Comparison of ENCODE assay signal across 16 cellular contexts in the genomic region with DNA sequence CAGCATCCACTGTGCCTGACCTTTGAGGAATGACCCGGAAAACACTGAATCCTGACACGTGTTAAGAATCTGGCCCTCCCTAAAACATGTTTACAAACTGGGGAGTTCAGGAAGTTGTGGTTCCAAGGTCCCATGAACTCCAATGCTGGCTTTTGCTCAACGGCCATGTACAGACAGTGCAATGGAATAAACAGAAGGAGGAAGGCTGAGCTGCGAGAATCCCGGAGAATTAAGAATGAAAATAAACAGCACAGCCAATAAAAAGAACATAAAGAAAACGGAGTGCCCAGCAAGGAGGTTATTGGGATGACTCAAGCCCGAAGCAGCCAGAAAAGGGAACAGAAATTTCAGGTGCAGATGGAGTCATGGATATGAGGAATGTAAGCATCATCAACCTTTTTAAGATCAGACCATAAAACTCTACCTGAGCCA. TPM values are rescaled to one million over a fixed set of nuclear protein-coding genes. Genes with fewer than 3 reads are reported as not detected.
A peak's percentile ranks its signal among the peaks of the same experiment; 100 is the strongest.
DNase-seq lines count a peak whose midpoint lies in the region; ATAC-seq and TF ChIP-seq lines count a peak whose summit lies in the region.
"Had no signal": no experiment of that assay in that cellular context is flagged by ENCODE, and none has a peak within 500 bp of the region (broad histone marks: within the 10 kb centered on the region; RNA-seq: fewer than 3 reads in every experiment).

No MANE protein-coding gene starts in this region.

- H3K27me3 Mint-ChIP-seq in CD4-positive, alpha-beta T cell = no peaks in the 10 kb centered on the region
- H3K27me3 Mint-ChIP-seq in H9 (ENCODE audit: low read depth) = no peaks in the 10 kb centered on the region; the same call in 1 of the 2 replicates

- H3K4me3 Mint-ChIP-seq in CD4-positive, alpha-beta T cell = peak overlapping the region; percentile 94
- H3K4me3 Mint-ChIP-seq in H9 = no peak overlapping the region
- H3K4me3 Mint-ChIP-seq: activated B cell treated with CpG ODN at 0.5 μM for 24 hours, naive B cell had no signal

- peaks cover 100% of the 10 kb centered on the region for H3K4me1 Mint-ChIP-seq in CD4-positive, alpha-beta T cell (ENCODE audit: low read depth)
- H3K4me1 Mint-ChIP-seq in H9 = peaks cover 69 to 90% of the 10 kb centered on the region in 2 experiments
- H3K4me1 Mint-ChIP-seq: activated B cell treated with CpG ODN at 0.5 μM for 24 hours had no signal

- no peak overlapping the region for H3T11ph ChIP-seq in H9 (ENCODE audit: low read length)

- H2BK20ac ChIP-seq in H9 (ENCODE audit: low read depth, low read length, poor library complexity, severe bottlenecking) = no peak overlapping the region

- H3K79me1 ChIP-seq in H9 (ENCODE audit: insufficient read depth, low read depth, low read length, poor library complexity, severe bottlenecking) = no peaks in the 10 kb centered on the region

- ATAC-seq in CD4-positive, alpha-beta T cell (ENCODE audit: poor library complexity) = no peak
- ATAC-seq in activated naive CD4-positive, alpha-beta T cell treated with anti-CD3 and anti-CD28 coated beads, Interleukin-2, amount 50 U/mL, for 72 hours = peak in 1 of 2 donors; percentile 19
- ATAC-seq in left colon (peak; percentile 78), GM18858 (IDR thresholded peaks at IDR 0.05; ENCODE audit: unreplicated experiment) (no peak)
- ATAC-seq: left lobe of liver had no signal

- no peak overlapping the region for H3K18ac ChIP-seq in H9 (ENCODE audit: insufficient read length, low read depth, low read length)

- no peak overlapping the region for H2BK12ac ChIP-seq in H9 (ENCODE audit: insufficient read length, low read depth, low read length)

- H4K20me1 ChIP-seq in H9 (ENCODE audit: control insufficient read depth, insufficient read depth, insufficient read length) = no peaks in the 10 kb centered on the region

- peaks cover 99% of the 10 kb centered on the region for H3K36me3 Mint-ChIP-seq in CD4-positive, alpha-beta T cell (ENCODE audit: low read depth)
- no peaks in the 10 kb centered on the region for H3K36me3 Mint-ChIP-seq in H9 (ENCODE audit: insufficient read depth in 1 of 3, low read depth in 3 of 3)
- peaks cover 21 to 64% of the 10 kb centered on the region in 2 donors for H3K36me3 Mint-ChIP-seq in activated naive CD4-positive, alpha-beta T cell treated with anti-CD3 and anti-CD28 coated beads, Interleukin-2, amount 50 U/mL, for 72 hours

- no CpG with 5 or more reads among the region's 7 CpGs for WGBS in H9 (ENCODE audit: extremely low coverage, insufficient read length, low lambda C conversion rate)

- H2AK5ac ChIP-seq in H9 (ENCODE audit: insufficient read length, low read length) = no peak overlapping the region

- H3K4me2 ChIP-seq in H9 (ENCODE audit: insufficient read depth, insufficient read length, low read length) = no peak overlapping the region

- no peak overlapping the region for H3K4ac ChIP-seq in H9 (ENCODE audit: low read depth, low read length)

- no peak overlapping the region for H2AFZ ChIP-seq in H9 (ENCODE audit: low read length)

- H3K9me3 Mint-ChIP-seq in CD4-positive, alpha-beta T cell = no peaks in the 10 kb centered on the region
- H3K9me3 Mint-ChIP-seq in H9 = no peaks in the 10 kb centered on the region; a peak in 1 of 5 replicates
- no peaks in the 10 kb centered on the region for H3K9me3 Mint-ChIP-seq in activated naive CD4-positive, alpha-beta T cell treated with anti-CD3 and anti-CD28 coated beads, Interleukin-2, amount 50 U/mL, for 72 hours

- H4K5ac ChIP-seq in H9 (ENCODE audit: insufficient read length, low read depth, low read length) = no peak overlapping the region

- H3K79me2 ChIP-seq in H9 (ENCODE audit: insufficient read depth, low read length) = no peaks in the 10 kb centered on the region; the same call in 1 of the 2 replicates

- POLR2A ChIA-PET in CD4-positive, alpha-beta T cell (lab: Charles Lee) = interaction anchor here (0.9 to 83.0 kb wide), 5 partner anchors 4 to 1782 kb away, joined by 3 to 4389 read pairs (median 9); a partner anchor contains a TSS

- H3K23me2 ChIP-seq in H9 (ENCODE audit: insufficient read length, low read depth, low read length, poor library complexity, severe bottlenecking) = peaks cover 5% of the 10 kb centered on the region

- no peak for DNase-seq in CD4-positive, alpha-beta T cell
- DNase-seq in H9 = no peak
- no peak for DNase-seq in activated naive CD4-positive, alpha-beta T cell treated with anti-CD3 and anti-CD28 coated beads, Interleukin-2, amount 50 U/mL, for 72 hours (ENCODE audit: low spot score in 2 of 2)
- no peak for DNase-seq in left colon
- no peak for DNase-seq in cortex of kidney (lab: John Stamatoyannopoulos, UW)
- no peak for DNase-seq in NCI-H128 (lab: John Stamatoyannopoulos, UW; ENCODE audit: unreplicated experiment)
- DNase-seq: activated B cell treated with CpG ODN at 0.5 μM for 24 hours; C1 segment of cervical spinal cord; EL; naive B cell; NCI-H2171; retina; stimulated activated CD4-positive, alpha-beta T cell treated with anti-CD3 and anti-CD28 coated beads, Interleukin-2, amount 100 ng/mL, for 48 hours had no signal

- H3K4me1 ChIP-seq in H9 (ENCODE audit: insufficient read depth, low read length) = peaks cover 26% of the 10 kb centered on the region

- no peaks in the 10 kb centered on the region for H3K27me3 ChIP-seq in CD4-positive, alpha-beta T cell (ENCODE audit: control insufficient read depth, insufficient read depth, low read length)
- H3K27me3 ChIP-seq in H9 (ENCODE audit: insufficient read depth, low read length) = no peaks in the 10 kb centered on the region
- H3K27me3 ChIP-seq: vagina had no signal

- intact Hi-C loops in CD4-positive, alpha-beta T cell (cut with DNase I, micrococcal nuclease) = loop anchor here in 1 of 2 experiments (2.0 to 5.0 kb wide), 2 partner anchors 19 to 687 kb away; no protein-coding TSS in a partner anchor
- intact Hi-C loops in left colon (cut with DNase I, micrococcal nuclease) = no loop called here

- no peak overlapping the region for H4K91ac ChIP-seq in H9 (ENCODE audit: insufficient read length, low read depth, low read length)

- no peak overlapping the region for H4K8ac ChIP-seq in H9 (replicated peaks; ENCODE audit: insufficient read length, low read depth, low read length)

- no peak for TF ChIP-seq CTCF in CD4-positive, alpha-beta T cell (IDR thresholded peaks at IDR 0.05)
- no peak for TF ChIP-seq CTCF in H9 (conservative IDR thresholded peaks at IDR 0.05)

- CTCF ChIA-PET in CD4-positive, alpha-beta T cell (lab: Charles Lee) = interaction anchor here (1.3 to 5.1 kb wide), 3 partner anchors 9 to 22 kb away, joined by 3 to 27 read pairs (median 3); no protein-coding TSS in a partner anchor

- no peak overlapping the region for H3K14ac ChIP-seq in H9 (ENCODE audit: insufficient read depth, low read length)

- no peak overlapping the region for H3K23ac ChIP-seq in H9 (ENCODE audit: insufficient read length, low read depth, low read length)

- no peak overlapping the region for H2BK120ac ChIP-seq in H9 (ENCODE audit: low read depth, low read length, poor library complexity, severe bottlenecking)

- no peak overlapping the region for H3K56ac ChIP-seq in H9 (ENCODE audit: insufficient read length, low read depth, low read length)

- H2BK15ac ChIP-seq in H9 (ENCODE audit: low read depth, low read length) = no peak overlapping the region

- H3K27ac Mint-ChIP-seq in CD4-positive, alpha-beta T cell = peak overlapping the region; percentile 95
- peak overlapping the region in 2 of 3 experiments; percentile 2 to 6; a peak in 2 of 7 replicates for H3K27ac Mint-ChIP-seq in H9
- H3K27ac Mint-ChIP-seq in activated naive CD4-positive, alpha-beta T cell treated with anti-CD3 and anti-CD28 coated beads, Interleukin-2, amount 50 U/mL, for 72 hours = peak overlapping the region; percentile 91 to 98
- H3K27ac Mint-ChIP-seq: activated B cell treated with CpG ODN at 0.5 μM for 24 hours, naive B cell had no signal

- H2BK5ac ChIP-seq in H9 (ENCODE audit: insufficient read length, low read length) = no peak overlapping the region

- H3K27ac ChIP-seq in CD4-positive, alpha-beta T cell (ENCODE audit: low read depth, low read length) = peak overlapping the region; percentile 97
- H3K27ac ChIP-seq in H9 (ENCODE audit: insufficient read length, low read depth, low read length) = no peak overlapping the region
- H3K27ac ChIP-seq: vagina had no signal

- no peak overlapping the region for H3K9ac ChIP-seq in H9 (ENCODE audit: extremely low read depth, insufficient read length, low read length)

- no peaks in the 10 kb centered on the region for H3K9me3 ChIP-seq in CD4-positive, alpha-beta T cell (ENCODE audit: control insufficient read depth, low read length)
- H3K9me3 ChIP-seq in H9 (ENCODE audit: control insufficient read depth, low read depth, low read length) = no peaks in the 10 kb centered on the region
- H3K9me3 ChIP-seq: vagina had no signal

RNA-seq across cellular contexts. Expression of a gene that starts 32.3 kb away (rescaled TPM):
- 100 to 1,000 TPM; 244 to 254 TPM for total RNA-seq in CD4-positive, alpha-beta T cell
- total RNA-seq in H9 (2021) (4.9 and 5.1 TPM in 2 replicates), left colon (1 to 10 TPM; 3.7 to 5.1 TPM)
- total RNA-seq in activated naive CD4-positive, alpha-beta T cell treated with anti-CD3 and anti-CD28 coated beads, Interleukin-2, amount 50 U/mL, for 72 hours = 10 to 100 TPM; 57.8 to 65.7 TPM

Comparison
In these comparisons a context has a peak if more than half of its experiments do, and no peak if none do; other contexts are left out.
1. H3K27ac Mint-ChIP-seq: peak in every context shown above with its lines; median percentile 95 in CD4-positive, alpha-beta T cell; 94 in activated naive CD4-positive, alpha-beta T cell treated with anti-CD3 and anti-CD28 coated beads, Interleukin-2, amount 50 U/mL, for 72 hours; 4 in H9.